Comparison of ENCODE assay signal across 11 cellular contexts in genomic region chr14:91284791-91285548, GRCh38. TPM values are rescaled to one million over a fixed set of nuclear protein-coding genes. Genes with fewer than 3 reads are reported as not detected.
DNase-seq lines count a peak whose midpoint lies in the region; ATAC-seq, FAIRE-seq and TF ChIP-seq lines count a peak whose summit lies in the region.
"Had no signal": no experiment of that assay in that cellular context is flagged by ENCODE, and none has a peak within 500 bp of the region (broad histone marks: within the 10 kb centered on the region; RNA-seq: fewer than 3 reads in every experiment).

No MANE protein-coding gene starts in this region.

- H3K27ac Mint-ChIP-seq in activated B cell treated with CpG ODN at 0.5 μM for 24 hours (peak overlapping the region; percentile 59), mesothelial cell of epicardium (peak overlapping the region; percentile 62)

- no peaks in the 10 kb centered on the region for H3K27me3 Mint-ChIP-seq in activated B cell treated with CpG ODN at 0.5 μM for 24 hours
- H3K27me3 Mint-ChIP-seq in mesothelial cell of epicardium (ENCODE audit: low read depth): no peaks in the 10 kb centered on the region

- H3K27me3 ChIP-seq in BE2C (no peaks in the 10 kb centered on the region), upper lobe of left lung (no peaks in the 10 kb centered on the region)
- H3K27me3 ChIP-seq: hepatocyte had no signal

- no peak for ATAC-seq in activated B cell treated with CpG ODN at 0.5 μM for 24 hours (ENCODE audit: low read depth)
- ATAC-seq in upper lobe of left lung (ENCODE audit: low FRiP score in 2 of 2): no peak

- H3K4me3 Mint-ChIP-seq in activated B cell treated with CpG ODN at 0.5 μM for 24 hours (peak overlapping the region; percentile 1), mesothelial cell of epicardium (no peak overlapping the region)

- no peaks in the 10 kb centered on the region for H3K36me3 ChIP-seq in BE2C
- H3K36me3 ChIP-seq in upper lobe of left lung: peaks cover 0 to 66% (median 46%) of the 10 kb centered on the region in 4 donors

- TF ChIP-seq POLR2A in GM12891 (IDR thresholded peaks at IDR 0.05; ENCODE audit: low read depth, low read length) (no peak), upper lobe of left lung (IDR thresholded peaks at IDR 0.05) (no peak)

- DNase-seq in BE2C (peak; percentile 58), GM12891 (ENCODE audit: insufficient read length, low spot score) (no peak), activated B cell treated with CpG ODN at 0.5 μM for 24 hours (no peak), mesothelial cell of epicardium (ENCODE audit: low spot score in 2 of 2, unreplicated experiment in 2 of 2) (no peak), upper lobe of left lung (no peak), SHP77 (lab: John Stamatoyannopoulos, UW) (no peak), kidney tubule cell (ENCODE audit: low spot score) (no peak), NCI-H446 (lab: John Stamatoyannopoulos, UW) (no peak)
- DNase-seq: activated effector memory CD4-positive, alpha-beta T cell treated with anti-CD3 and anti-CD28 coated beads, Interleukin-2, amount 50 U/mL, for 16 hours; NK-92 treated with Interleukin-12 subunit alpha and Interleukin-12 subunit beta, amount 100 ng/mL, for 24 hours had no signal

- H3K9me3 Mint-ChIP-seq in activated B cell treated with CpG ODN at 0.5 μM for 24 hours (no peaks in the 10 kb centered on the region), mesothelial cell of epicardium (peaks cover 4% of the 10 kb centered on the region)

- H3K27ac ChIP-seq in upper lobe of left lung: no peak overlapping the region
- H3K27ac ChIP-seq: hepatocyte had no signal

- H3K9me3 ChIP-seq in BE2C: no peaks in the 10 kb centered on the region
- H3K9me3 ChIP-seq in upper lobe of left lung: no peaks in the 10 kb centered on the region

- peaks cover 24% of the 10 kb centered on the region for H3K4me1 Mint-ChIP-seq in activated B cell treated with CpG ODN at 0.5 μM for 24 hours
- peaks cover 27% of the 10 kb centered on the region for H3K4me1 Mint-ChIP-seq in mesothelial cell of epicardium

- H3K4me3 ChIP-seq in BE2C (ENCODE audit: low read depth, low read length) (no peak overlapping the region; the same call in 1 of the 2 replicates), upper lobe of left lung (no peak overlapping the region)
- H3K4me3 ChIP-seq: hepatocyte had no signal

- no peak for TF ChIP-seq EP300 in upper lobe of left lung (IDR thresholded peaks at IDR 0.05)

- peaks cover 19% of the 10 kb centered on the region for H3K4me1 ChIP-seq in BE2C
- no peaks in the 10 kb centered on the region for H3K4me1 ChIP-seq in upper lobe of left lung

- intact Hi-C loops in activated B cell treated with CpG ODN at 0.5 μM for 24 hours (cut with micrococcal nuclease): loop anchor here (5.0 kb wide), 1 partner anchor 298 kb away; no protein-coding TSS in a partner anchor

- POLR2A ChIA-PET in activated B cell treated with CpG ODN at 0.5 μM for 24 hours (lab: Charles Lee): interaction anchor here (0.7 to 2.4 kb wide), 5 partner anchors 9 to 170 kb away, joined by 3 to 10 read pairs (median 5); partner anchors contain the start of gene GPR68

- WGBS in upper lobe of left lung, 2 donors: 88 to 93% methylated on average over 14 of the region's 14 CpGs

- FAIRE-seq in GM12891 (lab: Jason Lieb, UNC): peak; percentile 41

- no peak for TF ChIP-seq CTCF in BE2C (IDR thresholded peaks at IDR 0.05; ENCODE audit: low read depth, low read length)
- no peak for TF ChIP-seq CTCF in activated B cell treated with CpG ODN at 0.5 μM for 24 hours (IDR thresholded peaks at IDR 0.05)
- no peak for TF ChIP-seq CTCF in mesothelial cell of epicardium (IDR thresholded peaks at IDR 0.05; ENCODE audit: unreplicated experiment)
- TF ChIP-seq CTCF in upper lobe of left lung (IDR thresholded peaks at IDR 0.05): no peak

- CTCF ChIA-PET in activated B cell treated with CpG ODN at 0.5 μM for 24 hours (lab: Charles Lee): interaction anchor here (0.7 to 12.1 kb wide), 8 partner anchors 42 to 383 kb away, joined by 3 to 265 read pairs (median 4); partner anchors contain the start of gene GPR68

- H3K36me3 Mint-ChIP-seq in activated B cell treated with CpG ODN at 0.5 μM for 24 hours (ENCODE audit: low read depth) (peaks cover 96% of the 10 kb centered on the region), mesothelial cell of epicardium (peaks cover 12% of the 10 kb centered on the region)

TF ChIP-seq in GM12891, 5 proteins besides CTCF, POLR2A, EP300 and RAD21:
- TF ChIP-seq TAF1 (IDR thresholded peaks at IDR 0.05; ENCODE audit: low read depth, low read length) (no peak), PAX5 (IDR thresholded peaks at IDR 0.05; ENCODE audit: insufficient read depth, low read length, severe bottlenecking) (no peak), SPI1 (IDR thresholded peaks at IDR 0.05; ENCODE audit: low read depth, low read length) (no peak), POLR2AphosphoS5 (IDR thresholded peaks at IDR 0.05; ENCODE audit: low read depth, low read length) (no peak), POU2F2 (IDR thresholded peaks at IDR 0.05; ENCODE audit: low read depth, low read length) (no peak)

RNA-seq across cellular contexts. Expression of gene GPR68, which starts 40.5 kb away (rescaled TPM):
- 25.8 TPM for polyA plus RNA-seq in BE2C (2012; ENCODE audit: insufficient read depth, insufficient read length, low read depth)
- 1.7 TPM for polyA plus RNA-seq in GM12891 (2012; ENCODE audit: low read depth, missing spikeins)
- total RNA-seq in activated B cell treated with CpG ODN at 0.5 μM for 24 hours: 1.4 and 1.8 TPM in 2 replicates
- total RNA-seq in mesothelial cell of epicardium: 0.79 to 1.2 TPM (median 1.1 TPM) in 3 replicates
- 1 to 10 TPM; 1.2 to 8.4 (median 3.3) TPM for total RNA-seq in upper lobe of left lung
